ENCODE assay signal across 1 cellular context in genomic region chr15:66459818-66460615, GRCh38.
TF ChIP-seq lines count a peak whose summit lies in the region.

No MANE protein-coding gene starts in this region.

TF ChIP-seq in SK-N-SH, 30 proteins besides CTCF, POLR2A, EP300 and RAD21 (continued from another document):
- TF ChIP-seq, protein P1, sequence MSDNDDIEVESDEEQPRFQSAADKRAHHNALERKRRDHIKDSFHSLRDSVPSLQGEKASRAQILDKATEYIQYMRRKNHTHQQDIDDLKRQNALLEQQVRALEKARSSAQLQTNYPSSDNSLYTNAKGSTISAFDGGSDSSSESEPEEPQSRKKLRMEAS (IDR thresholded peaks at IDR 0.05; ENCODE audit: low read depth), result no peak
- TF ChIP-seq TCF12 (IDR thresholded peaks at IDR 0.05) (no peak), TEAD4 (IDR thresholded peaks at IDR 0.05; ENCODE audit: borderline replicate concordance, insufficient read depth) (no peak), USF1 (IDR thresholded peaks at IDR 0.05; ENCODE audit: borderline replicate concordance, low read depth) (no peak)
